ENCODE assay signal across 9 cellular contexts in genomic region chr3:74614133-74614967, GRCh38. TPM values are rescaled to one million over a fixed set of nuclear protein-coding genes. Genes with fewer than 3 reads are reported as not detected.
DNase-seq lines count a peak whose midpoint lies in the region; ATAC-seq, FAIRE-seq and TF ChIP-seq lines count a peak whose summit lies in the region.
"Had no signal": no experiment of that assay in that cellular context is flagged by ENCODE, and none has a peak within 500 bp of the region (broad histone marks: within the 10 kb centered on the region; RNA-seq: fewer than 3 reads in every experiment).

CNTN3 (minus strand) TSS chr3:74614659; CDS start chr3:74521112, 93,547 bp downstream.

- peak within 1 kb of the TSS; percentile 81 for H3K4me2 ChIP-seq in smooth muscle cell

- no peaks in the 10 kb centered on the region for H3K79me2 ChIP-seq in smooth muscle cell (ENCODE audit: low read depth)

- FAIRE-seq in bronchial epithelial cell (lab: Jason Lieb, UNC), result no peak

- WGBS in smooth muscle cell (ENCODE audit: low lambda C conversion rate), result 6% methylated on average over 34 of the region's 107 CpGs

- H3F3A ChIP-seq in smooth muscle cell (ENCODE audit: low read depth), result no peaks in the 10 kb centered on the region

- no peaks in the 10 kb centered on the region for H3K9me3 ChIP-seq in smooth muscle cell (replicated peaks; ENCODE audit: low read depth)

- H2AFZ ChIP-seq in smooth muscle cell (ENCODE audit: low read depth), result no peak within 1 kb of the TSS

- H3K27me3 ChIP-seq in bronchial epithelial cell (ENCODE audit: control insufficient read depth, insufficient read depth, low read length), result peaks cover 6% of the 10 kb centered on the region
- peaks cover 93% of the 10 kb centered on the region for H3K27me3 ChIP-seq in smooth muscle cell (ENCODE audit: low read depth)

- TF ChIP-seq CTCF in HFF-Myc (IDR thresholded peaks at IDR 0.05; ENCODE audit: low read depth, low read length, missing control alignments), result no peak
- TF ChIP-seq CTCF in bronchial epithelial cell (IDR thresholded peaks at IDR 0.05; ENCODE audit: insufficient read depth, low read length, severe bottlenecking), result no peak
- no peak for TF ChIP-seq CTCF in smooth muscle cell (IDR thresholded peaks at IDR 0.05; ENCODE audit: borderline replicate concordance, insufficient read depth, poor library complexity, severe bottlenecking)
- TF ChIP-seq CTCF in GM10266 (IDR thresholded peaks at IDR 0.05; ENCODE audit: control insufficient read depth, insufficient read depth, low read depth, missing control alignments), result no peak

- no peak within 1 kb of the TSS for H3K9ac ChIP-seq in smooth muscle cell (ENCODE audit: low read depth)

- ATAC-seq in HG02973 (IDR thresholded peaks at IDR 0.05; ENCODE audit: unreplicated experiment), result no peak

- H3K4me3 ChIP-seq in HFF-Myc (replicated peaks; ENCODE audit: low read depth, low read length), result peak within 1 kb of the TSS; percentile 30
- H3K4me3 ChIP-seq in bronchial epithelial cell (ENCODE audit: low read depth, low read length), result peak within 1 kb of the TSS; percentile 12
- peak within 1 kb of the TSS; percentile 39 for H3K4me3 ChIP-seq in smooth muscle cell

- H3K36me3 ChIP-seq in bronchial epithelial cell (ENCODE audit: control insufficient read depth, insufficient read depth, low read length), result no peaks in the 10 kb centered on the region
- no peaks in the 10 kb centered on the region for H3K36me3 ChIP-seq in smooth muscle cell (ENCODE audit: low read depth)

- no peaks in the 10 kb centered on the region for H3K4me1 ChIP-seq in smooth muscle cell (ENCODE audit: low read depth)

- no peak for DNase-seq in HFF-Myc (ENCODE audit: extremely low read depth, low read depth)
- DNase-seq in bronchial epithelial cell (ENCODE audit: low read depth), result no peak
- peak; percentile 81 for DNase-seq in islet precursor cell
- DNase-seq in smooth muscle cell (lab: John Stamatoyannopoulos, UW; ENCODE audit: unreplicated experiment), result no peak
- DNase-seq in SIG-M5 (lab: John Stamatoyannopoulos, UW), result no peak
- DNase-seq in GM10266 (ENCODE audit: extremely low spot score), result no peak
- DNase-seq in NCI-H2107 (lab: John Stamatoyannopoulos, UW), result no peak
- DNase-seq: activated T-cell treated with anti-CD3 and anti-CD28 coated beads, Interleukin-2, amount 50 U/mL, for 1 hour had no signal

- H4K20me1 ChIP-seq in smooth muscle cell (ENCODE audit: low read depth), result no peaks in the 10 kb centered on the region

- H3K27ac ChIP-seq in smooth muscle cell (ENCODE audit: low read depth), result no peak within 1 kb of the TSS

RNA-seq across cellular contexts. Expression of gene CNTN3, which starts in this region (rescaled TPM):
- 1.1 and 1.5 TPM in 2 replicates for total RNA-seq in bronchial epithelial cell
- not detected in 2 replicates for total RNA-seq in smooth muscle cell
- not detected in 2 replicates for polyA plus RNA-seq in smooth muscle cell
